In genomic region chr11:96155627-96156378, GRCh38 we compare ENCODE assay signal across 8 cellular contexts.
DNase-seq lines count a peak whose midpoint lies in the region; ATAC-seq and TF ChIP-seq lines count a peak whose summit lies in the region.

No MANE protein-coding gene starts in this region.

- TF ChIP-seq CTCF in HFF-Myc (IDR thresholded peaks at IDR 0.05; ENCODE audit: low read depth, low read length, missing control alignments) (peak; percentile 51), vagina (IDR thresholded peaks at IDR 0.05) (no peak)

- intact Hi-C loops in Right ventricle myocardium superior (cut with DNase I) = no loop called here
- intact Hi-C loops in posterior vena cava (cut with DNase I) = no loop called here
- intact Hi-C loops in vagina (cut with DNase I) = no loop called here

- peak overlapping the region; percentile 77 for H3K27ac ChIP-seq in vagina

- H3K27me3 Mint-ChIP-seq in activated naive CD8-positive, alpha-beta T cell = no peaks in the 10 kb centered on the region

- H3K9me3 Mint-ChIP-seq in activated naive CD8-positive, alpha-beta T cell (ENCODE audit: low read depth) = no peaks in the 10 kb centered on the region

- peak overlapping the region; percentile 99 for H3K27ac Mint-ChIP-seq in activated naive CD8-positive, alpha-beta T cell

- H3K9me3 ChIP-seq in vagina = no peaks in the 10 kb centered on the region

- 0 out of 2 replicates have a peak overlapping the region, but pooled peaks have one; percentile 6 for H3K4me3 ChIP-seq in HFF-Myc (replicated peaks; ENCODE audit: low read depth, low read length)
- peak overlapping the region in 1 of 2 donors; percentile 30 for H3K4me3 ChIP-seq in vagina

- ATAC-seq in GM18498 (IDR thresholded peaks at IDR 0.05; ENCODE audit: unreplicated experiment) (peak; percentile 64), Right ventricle myocardium superior (ENCODE audit: poor library complexity) (peak; percentile 85)

- no peak for TF ChIP-seq POLR2A in vagina (IDR thresholded peaks at IDR 0.05)

- H3K4me3 Mint-ChIP-seq in activated naive CD8-positive, alpha-beta T cell = peak overlapping the region; percentile 85

- DNase-seq in HFF-Myc (ENCODE audit: extremely low read depth, low read depth) = peak; percentile 98
- peak; percentile 67 for DNase-seq in NCI-H2227 (lab: John Stamatoyannopoulos, UW; ENCODE audit: unreplicated experiment)
- DNase-seq in Right ventricle myocardium superior = peak; percentile 80
- DNase-seq in posterior vena cava (ENCODE audit: low spot score) = peak; percentile 95
- peak in 1 of 2 donors; percentile 94 for DNase-seq in vagina (ENCODE audit: extremely low spot score in 2 of 2)
- no peak for DNase-seq in NCI-H1048 (lab: John Stamatoyannopoulos, UW)

- peaks cover 36% of the 10 kb centered on the region for H3K4me1 ChIP-seq in vagina

- no peaks in the 10 kb centered on the region for H3K27me3 ChIP-seq in vagina

- H3K36me3 Mint-ChIP-seq in activated naive CD8-positive, alpha-beta T cell = peaks cover 19% of the 10 kb centered on the region

- H3K36me3 ChIP-seq in vagina = no peaks in the 10 kb centered on the region

- H3K4me1 Mint-ChIP-seq in activated naive CD8-positive, alpha-beta T cell (ENCODE audit: low read depth) = peaks cover 72% of the 10 kb centered on the region
